Comparison of ENCODE assay signal across 8 cellular contexts in genomic region chr3:33278106-33278672, GRCh38. TPM values are rescaled to one million over a fixed set of nuclear protein-coding genes. Genes with fewer than 3 reads are reported as not detected.
DNase-seq lines count a peak whose midpoint lies in the region; ATAC-seq and TF ChIP-seq lines count a peak whose summit lies in the region.

No MANE protein-coding gene starts in this region.

- ATAC-seq in mucosa of descending colon (no peak), HG03378 (IDR thresholded peaks at IDR 0.05; ENCODE audit: unreplicated experiment) (no peak)

- no peaks in the 10 kb centered on the region for H3K9me3 ChIP-seq in ascending aorta
- peaks cover 0 to 6% (median 0%) of the 10 kb centered on the region in 4 donors for H3K9me3 ChIP-seq in tibial nerve
- no peaks in the 10 kb centered on the region for H3K9me3 ChIP-seq in mucosa of descending colon

- no peak for TF ChIP-seq POLR2A in tibial nerve (IDR thresholded peaks at IDR 0.05)

- H3K27me3 ChIP-seq in ascending aorta (no peaks in the 10 kb centered on the region), tibial nerve (no peaks in the 10 kb centered on the region)

- no peak for TF ChIP-seq CTCF in ascending aorta (IDR thresholded peaks at IDR 0.05)
- TF ChIP-seq CTCF in tibial nerve (IDR thresholded peaks at IDR 0.05): no peak
- TF ChIP-seq CTCF in mucosa of descending colon (IDR thresholded peaks at IDR 0.05): no peak

- H3K4me1 ChIP-seq in ascending aorta (no peaks in the 10 kb centered on the region), tibial nerve (peaks cover 0 to 19% (median 0%) of the 10 kb centered on the region in 4 donors), mucosa of descending colon (ENCODE audit: low read depth) (peaks cover 13% of the 10 kb centered on the region)

- H3K4me3 ChIP-seq in ascending aorta: peak overlapping the region; percentile 87 to 99
- H3K4me3 ChIP-seq in tibial nerve: peak overlapping the region; percentile 58 to 84 (median 73)
- H3K4me3 ChIP-seq in mucosa of descending colon: no peak overlapping the region

- no peak for TF ChIP-seq EP300 in tibial nerve (IDR thresholded peaks at IDR 0.05)

- intact Hi-C loops in ascending aorta (cut with DNase I) (loop anchor here (10.0 kb wide), 1 partner anchor 63 kb away; the partner anchor contains the start of gene SUSD5), mucosa of descending colon (cut with DNase I, micrococcal nuclease) (no loop called here)

- 8 to 14% methylated on average over 12 of the region's 12 CpGs for whole genome bisulfite sequencing in tibial nerve, 2 donors

- DNase-seq in NCI-H82 (lab: John Stamatoyannopoulos, UW) (peak; percentile 49), NCI-H82 treated with DMSO at 0.1 percent for 48 hours (lab: John Stamatoyannopoulos, UW; ENCODE audit: unreplicated experiment) (no peak), ascending aorta (ENCODE audit: low spot score in 2 of 2) (no peak), kidney glomerular epithelial cell (lab: John Stamatoyannopoulos, UW) (peak; percentile 34), tibial nerve (ENCODE audit: low spot score in 2 of 2) (no peak), mucosa of descending colon (no peak)
- no peak for DNase-seq in activated CD8-positive, alpha-beta memory T cell treated with anti-CD3 and anti-CD28 coated beads for 24 hours

- H3K36me3 ChIP-seq in ascending aorta: no peaks in the 10 kb centered on the region
- H3K36me3 ChIP-seq in tibial nerve: no peaks in the 10 kb centered on the region
- no peaks in the 10 kb centered on the region for H3K36me3 ChIP-seq in mucosa of descending colon (ENCODE audit: low read depth)

- H3K27ac ChIP-seq in ascending aorta: peak overlapping the region; percentile 66 to 82
- H3K27ac ChIP-seq in tibial nerve: peak overlapping the region in 2 of 4 donors; percentile 69 to 84

RNA-seq across cellular contexts. Expression of gene FBXL2, which starts 0.9 kb away (rescaled TPM):
- 33.4 TPM for total RNA-seq in ascending aorta
- 10 to 100 TPM; 14.7 to 21.2 (median 17.2) TPM for total RNA-seq in tibial nerve
- total RNA-seq in mucosa of descending colon: 1 to 10 TPM in 2 of 3 donors, under 1 TPM in 1; 0.43 to 5.6 (median 1.2) TPM

RNA-seq across cellular contexts. Expression of gene SUSD5, which starts 59.6 kb away (rescaled TPM):
- total RNA-seq in ascending aorta (68.0 TPM), tibial nerve (10 to 100 TPM in 1 of 4 donors, 1 to 10 TPM in 2, under 1 TPM in 1; 0.90 to 12.6 (median 4.3) TPM), mucosa of descending colon (1 to 10 TPM in 1 of 3 donors, under 1 TPM in 2; 0.20 to 1.8 (median 0.60) TPM)

Comparison
In these comparisons a context has a peak if more than half of its experiments do, and no peak if none do; other contexts are left out.
1. DNase-seq: peak in NCI-H82 (single experiment) and kidney glomerular epithelial cell (single experiment); none in NCI-H82 treated with DMSO at 0.1 percent for 48 hours (single experiment), ascending aorta (0 of 2), tibial nerve (0 of 2), activated CD8-positive, alpha-beta memory T cell treated with anti-CD3 and anti-CD28 coated beads for 24 hours (single experiment) and mucosa of descending colon (0 of 3).